24 cellular contexts compared by ENCODE assay signal in the genomic region with DNA sequence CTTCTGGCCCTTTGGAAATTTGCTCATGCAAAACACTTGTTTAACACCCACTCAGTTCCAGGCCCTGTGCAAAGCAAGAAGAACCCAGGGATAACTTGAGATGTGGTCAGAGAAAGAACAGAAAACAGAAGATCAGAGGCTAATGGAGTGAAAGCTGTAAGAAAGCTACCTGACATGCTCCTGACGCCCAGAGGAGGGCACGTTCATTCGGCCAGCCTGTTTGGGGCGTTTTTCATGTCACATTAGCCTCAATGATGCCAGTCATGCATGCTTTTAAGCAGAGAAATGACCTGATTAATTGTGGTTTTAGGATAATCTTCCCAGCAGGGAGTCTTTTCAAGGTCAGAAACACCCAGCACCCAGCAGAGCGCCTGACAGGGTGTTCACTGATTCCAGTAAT.
"Had no signal": no experiment of that assay in that cellular context is flagged by ENCODE, and none has a peak within 500 bp of the region (broad histone marks: within the 10 kb centered on the region; RNA-seq: fewer than 3 reads in every experiment).

No MANE protein-coding gene starts in this region.

- H3K4me1 ChIP-seq: foreskin keratinocyte, gastroesophageal sphincter, heart right ventricle, lower lobe of right lung, parathyroid adenoma, sigmoid colon, stomach, thyroid gland had no signal

- H3K9ac ChIP-seq: parathyroid adenoma had no signal

- H3K4me3 ChIP-seq: dorsolateral prefrontal cortex, gastroesophageal sphincter, heart right ventricle, lower lobe of right lung, sigmoid colon, stomach, thyroid gland had no signal

- H3K79me2 ChIP-seq: parathyroid adenoma had no signal

- H3K4me3 Mint-ChIP-seq: endodermal cell; naive thymus-derived CD8-positive, alpha-beta T cell; neural crest cell; stimulated activated effector memory CD8-positive, alpha-beta T cell treated with anti-CD3 and anti-CD28 coated beads, Interleukin-12 subunit alpha, Interleukin-12 subunit beta, amount 100 ng/mL, for 72 hours had no signal

- DNase-seq: dorsolateral prefrontal cortex; effector CD4-positive, alpha-beta T cell; endodermal cell; foreskin keratinocyte; heart right ventricle; hippocampal formation; left colon; left ventricle myocardium superior; lower lobe of right lung; naive thymus-derived CD8-positive, alpha-beta T cell; right cardiac atrium; sigmoid colon; stimulated activated CD4-positive, alpha-beta T cell treated with anti-CD3 and anti-CD28 coated beads, Interleukin-2, amount 100 ng/mL, for 24 hours; stimulated activated CD4-positive, alpha-beta T cell treated with anti-CD3 and anti-CD28 coated beads, Interleukin-4, amount 100 ng/mL, for 24 hours; stimulated activated naive CD4-positive, alpha-beta T cell treated with Interleukin-2 at 50 U/mL for 16 hours; stomach; thyroid gland; trophoblast cell had no signal

- H3K9me3 Mint-ChIP-seq: endodermal cell, neural crest cell had no signal

- H3K9me3 ChIP-seq: gastroesophageal sphincter, heart right ventricle, lower lobe of right lung, sigmoid colon, stomach, thyroid gland had no signal

- H3K27ac ChIP-seq: dorsolateral prefrontal cortex, epithelial cell of prostate, foreskin keratinocyte, gastroesophageal sphincter, heart right ventricle, lower lobe of right lung, parathyroid adenoma, sigmoid colon, stomach, thyroid gland had no signal

- H3K4me1 Mint-ChIP-seq: endodermal cell; naive thymus-derived CD8-positive, alpha-beta T cell; neural crest cell; stimulated activated effector memory CD8-positive, alpha-beta T cell treated with anti-CD3 and anti-CD28 coated beads, Interleukin-12 subunit alpha, Interleukin-12 subunit beta, amount 100 ng/mL, for 72 hours had no signal

- H3K36me3 ChIP-seq: gastroesophageal sphincter, heart right ventricle, lower lobe of right lung, sigmoid colon, stomach, thyroid gland had no signal

- H2AFZ ChIP-seq: parathyroid adenoma had no signal

- H3K36me3 Mint-ChIP-seq: stimulated activated effector memory CD8-positive, alpha-beta T cell treated with anti-CD3 and anti-CD28 coated beads, Interleukin-12 subunit alpha, Interleukin-12 subunit beta, amount 100 ng/mL, for 72 hours had no signal

- H3K27ac Mint-ChIP-seq: endodermal cell; naive thymus-derived CD8-positive, alpha-beta T cell; progenitor cell of endocrine pancreas; stimulated activated effector memory CD8-positive, alpha-beta T cell treated with anti-CD3 and anti-CD28 coated beads, Interleukin-12 subunit alpha, Interleukin-12 subunit beta, amount 100 ng/mL, for 72 hours had no signal

- H3K27me3 ChIP-seq: dorsolateral prefrontal cortex, foreskin keratinocyte, gastroesophageal sphincter, heart right ventricle, sigmoid colon, stomach, thyroid gland had no signal

- ATAC-seq: gastroesophageal sphincter; heart right ventricle; left colon; left ventricle myocardium superior; lower lobe of right lung; naive thymus-derived CD8-positive, alpha-beta T cell; right cardiac atrium; stimulated activated effector memory CD8-positive, alpha-beta T cell treated with anti-CD3 and anti-CD28 coated beads, Interleukin-12 subunit alpha, Interleukin-12 subunit beta, amount 100 ng/mL, for 72 hours had no signal
